ENCODE assay signal across 10 cellular contexts in genomic region chr21:30072496-30072895, GRCh38.
DNase-seq lines count a peak whose midpoint lies in the region; ATAC-seq and TF ChIP-seq lines count a peak whose summit lies in the region.
"Had no signal": no experiment of that assay in that cellular context is flagged by ENCODE, and none has a peak within 500 bp of the region (broad histone marks: within the 10 kb centered on the region; RNA-seq: fewer than 3 reads in every experiment).

No MANE protein-coding gene starts in this region.

- H3K4me3 Mint-ChIP-seq in Calu3 (ENCODE audit: low read depth, unreplicated experiment): no peak overlapping the region

- peaks cover 4% of the 10 kb centered on the region for H3K36me3 Mint-ChIP-seq in Calu3 (ENCODE audit: insufficient read depth, unreplicated experiment)

- H3K4me1 Mint-ChIP-seq in Calu3 (ENCODE audit: low read depth, unreplicated experiment): peaks cover 8% of the 10 kb centered on the region

- 12 to 15% methylated on average over 4 of the region's 4 CpGs for WGBS in tibial nerve, 2 donors

- H3K27me3 ChIP-seq in tibial nerve: no peaks in the 10 kb centered on the region

- CTCF ChIA-PET in Calu3 (lab: Charles Lee): no interaction called here

- H3K36me3 ChIP-seq in tibial nerve: no peaks in the 10 kb centered on the region

- no peak for TF ChIP-seq EP300 in tibial nerve (IDR thresholded peaks at IDR 0.05)

- no peak for ATAC-seq in GM21717 (IDR thresholded peaks at IDR 0.05; ENCODE audit: unreplicated experiment)

- intact Hi-C loops in Calu3 (cut with micrococcal nuclease; ENCODE audit: unreplicated experiment): loop anchor here (1.0 to 5.0 kb wide), 2 partner anchors 122 to 185 kb away; no protein-coding TSS in a partner anchor

- TF ChIP-seq CTCF in Calu3 (IDR thresholded peaks at IDR 0.05; ENCODE audit: unreplicated experiment) (no peak), astrocyte of the spinal cord (IDR thresholded peaks at IDR 0.05; ENCODE audit: low read depth, low read length) (no peak), tibial nerve (IDR thresholded peaks at IDR 0.05) (no peak), GM10266 (IDR thresholded peaks at IDR 0.05; ENCODE audit: control insufficient read depth, insufficient read depth, low read depth, missing control alignments) (no peak)

- peaks cover 13% of the 10 kb centered on the region for H3K27me3 Mint-ChIP-seq in Calu3 (ENCODE audit: unreplicated experiment)

- no TSS peak for BruUV-seq in Calu3 (replicated peaks; lab: Mats Ljungman, UMichigan)

- in situ Hi-C loops in astrocyte of the spinal cord (cut with HindIII; ENCODE audit: low sequenced_read_pairs): no loop called here

- H3K27ac Mint-ChIP-seq in Calu3 (ENCODE audit: unreplicated experiment): no peak overlapping the region

- peaks cover 7% of the 10 kb centered on the region for H3K9me3 Mint-ChIP-seq in Calu3 (ENCODE audit: low read depth, unreplicated experiment)

- peaks cover 0 to 8% (median 0%) of the 10 kb centered on the region in 4 donors for H3K9me3 ChIP-seq in tibial nerve

- no peak for TF ChIP-seq POLR2A in tibial nerve (IDR thresholded peaks at IDR 0.05)

- H3K27ac ChIP-seq in tibial nerve: no peak overlapping the region

- H3K4me3 ChIP-seq in astrocyte of the spinal cord (ENCODE audit: low read depth, low read length): no peak overlapping the region
- H3K4me3 ChIP-seq in tibial nerve: no peak overlapping the region

- H3K4me1 ChIP-seq in tibial nerve: no peaks in the 10 kb centered on the region

- DNase-seq in Calu3 (peak; percentile 46), M059J (ENCODE audit: low read depth) (peak; percentile 3), astrocyte of the spinal cord (ENCODE audit: low read depth, low spot score) (peak; percentile 1), left kidney (ENCODE audit: low read depth, low spot score) (peak; percentile 57), tibial nerve (ENCODE audit: low spot score in 2 of 2) (no peak), GM10266 (ENCODE audit: extremely low spot score) (no peak)
- DNase-seq in stimulated activated CD4-positive, alpha-beta T cell treated with anti-CD3 and anti-CD28 coated beads, Interleukin-4, amount 100 ng/mL, for 4 hours: no peak
- DNase-seq: NK-92 treated with Interleukin-12 subunit alpha and Interleukin-12 subunit beta, amount 100 ng/mL, for 24 hours; stimulated activated CD4-positive, alpha-beta T cell treated with anti-CD3 and anti-CD28 coated beads, Interleukin-2, amount 100 ng/mL, for 48 hours had no signal

Comparison
In these comparisons a context has a peak if more than half of its experiments do, and no peak if none do; other contexts are left out.
1. DNase-seq: peak in Calu3 (single experiment), M059J (single experiment), astrocyte of the spinal cord (single experiment) and left kidney (single experiment); none in tibial nerve (0 of 2), GM10266 (single experiment) and stimulated activated CD4-positive, alpha-beta T cell treated with anti-CD3 and anti-CD28 coated beads, Interleukin-4, amount 100 ng/mL, for 4 hours (0 of 2).